Comparison of ENCODE assay signal across 24 cellular contexts in genomic region chr6:52405243-52405642, GRCh38.
"Had no signal": no experiment of that assay in that cellular context is flagged by ENCODE, and none has a peak within 500 bp of the region (broad histone marks: within the 10 kb centered on the region; RNA-seq: fewer than 3 reads in every experiment).

No MANE protein-coding gene starts in this region.

- DNase-seq: cortex of kidney; effector memory CD8-positive, alpha-beta T cell; erythroblast; esophagus squamous epithelium; foreskin melanocyte; glutamatergic neuron; hypothalamus; mucosa of descending colon; naive B cell; nephron progenitor cell; nucleus accumbens; right cardiac atrium; spleen; stimulated activated CD4-positive, alpha-beta T cell treated with anti-CD3 and anti-CD28 coated beads, Interleukin-4, amount 100 ng/mL, for 4 hours; stimulated activated naive B cell treated with anti-CD40 and anti-IgM and Interleukin-4, amounts not matched to agents 10 μg/mL and 1 μg/mL and 100 μg/mL, for 72 hours; upper lobe of left lung had no signal

- H3K27me3 Mint-ChIP-seq: effector memory CD8-positive, alpha-beta T cell; memory B cell; naive B cell; stimulated activated naive B cell treated with anti-CD40 and anti-IgM and Interleukin-4, amounts not matched to agents 10 μg/mL and 1 μg/mL and 100 μg/mL, for 72 hours; stimulated activated naive CD8-positive, alpha-beta T cell treated with anti-CD3 and anti-CD28 coated beads, Interleukin-15, Interleukin-2, amounts not matched to agents 100 ng/mL and 50 ng/mL, for 24 hours had no signal

- H3K27ac ChIP-seq: esophagus squamous epithelium, prostate gland, skin epidermis, spleen, thoracic aorta, tibial nerve, upper lobe of left lung had no signal

- H3K4me1 Mint-ChIP-seq: memory B cell; stimulated activated naive B cell treated with anti-CD40 and anti-IgM and Interleukin-4, amounts not matched to agents 10 μg/mL and 1 μg/mL and 100 μg/mL, for 72 hours had no signal

- H3K27me3 ChIP-seq: esophagus squamous epithelium, spleen, tibial nerve, upper lobe of left lung had no signal

- H3K9me3 Mint-ChIP-seq: effector memory CD8-positive, alpha-beta T cell; memory B cell; mesothelial cell of epicardium; naive B cell; nephron progenitor cell; stimulated activated naive B cell treated with anti-CD40 and anti-IgM and Interleukin-4, amounts not matched to agents 10 μg/mL and 1 μg/mL and 100 μg/mL, for 72 hours; stimulated activated naive CD8-positive, alpha-beta T cell treated with anti-CD3 and anti-CD28 coated beads, Interleukin-15, Interleukin-2, amounts not matched to agents 100 ng/mL and 50 ng/mL, for 24 hours had no signal

- H3K27ac Mint-ChIP-seq: memory B cell; mesothelial cell of epicardium; stimulated activated naive B cell treated with anti-CD40 and anti-IgM and Interleukin-4, amounts not matched to agents 10 μg/mL and 1 μg/mL and 100 μg/mL, for 72 hours had no signal

- H3K4me3 Mint-ChIP-seq: effector memory CD8-positive, alpha-beta T cell; memory B cell; mesothelial cell of epicardium; naive B cell; nephron progenitor cell; stimulated activated naive B cell treated with anti-CD40 and anti-IgM and Interleukin-4, amounts not matched to agents 10 μg/mL and 1 μg/mL and 100 μg/mL, for 72 hours; stimulated activated naive CD8-positive, alpha-beta T cell treated with anti-CD3 and anti-CD28 coated beads, Interleukin-15, Interleukin-2, amounts not matched to agents 100 ng/mL and 50 ng/mL, for 24 hours had no signal

- ATAC-seq: effector memory CD8-positive, alpha-beta T cell; left lobe of liver; mucosa of descending colon; right cardiac atrium; stimulated activated naive B cell treated with anti-CD40 and anti-IgM and Interleukin-4, amounts not matched to agents 10 μg/mL and 1 μg/mL and 100 μg/mL, for 72 hours had no signal

- H3K9me3 ChIP-seq: esophagus squamous epithelium, mucosa of descending colon, prostate gland, spleen, thoracic aorta, tibial nerve, upper lobe of left lung had no signal
